In the genomic region with DNA sequence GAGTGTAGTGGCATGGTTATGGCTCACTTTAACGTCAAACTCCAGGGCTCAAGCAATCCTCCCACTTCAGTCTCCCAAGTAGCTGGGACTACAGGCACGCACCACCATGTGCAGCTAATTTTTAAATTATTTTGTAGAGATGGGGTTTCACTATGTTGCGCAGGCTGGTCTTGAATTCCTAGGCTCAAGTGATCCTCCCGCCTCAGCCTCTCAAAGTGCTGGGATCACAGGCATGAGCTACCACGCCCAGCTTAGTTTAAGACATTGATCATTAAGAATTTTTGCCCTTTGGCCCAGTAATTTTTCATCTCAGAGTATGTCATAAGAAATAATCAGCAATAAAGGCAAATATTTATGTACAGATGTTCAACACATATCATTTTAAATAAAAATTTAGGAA, we compare ENCODE assay signal across 6 cellular contexts.
A peak's percentile ranks its signal among the peaks of the same experiment; 100 is the strongest.
DNase-seq lines count a peak whose midpoint lies in the region; FAIRE-seq and TF ChIP-seq lines count a peak whose summit lies in the region.
"Not testable (repeated sequence)": the region's sequence is repeated elsewhere in the genome, so short reads cannot be mapped to it uniquely, and the experiment has no call there.

No MANE protein-coding gene starts in this region.

- H3K27ac ChIP-seq in astrocyte (ENCODE audit: low read depth, low read length): not testable (repeated sequence)
- H3K27ac ChIP-seq in mesodermal cell (ENCODE audit: low read depth, low read length, severe bottlenecking): peak overlapping the region; percentile 77
- peak overlapping the region; percentile 93 for H3K27ac ChIP-seq in trophoblast cell (ENCODE audit: low read depth, low read length)
- peak overlapping the region; percentile 10 for H3K27ac ChIP-seq in smooth muscle cell (ENCODE audit: low read depth)

- not testable (repeated sequence) for H3K36me3 ChIP-seq in Caco-2 (ENCODE audit: control insufficient read depth, insufficient read depth, low read length); astrocyte (ENCODE audit: insufficient read depth, low read length); mesodermal cell (ENCODE audit: control insufficient read depth, insufficient read depth, low read length); trophoblast cell (ENCODE audit: control insufficient read depth in 1 of 2, insufficient read depth in 2 of 2, low read length in 2 of 2); smooth muscle cell (ENCODE audit: low read depth)

- peak overlapping the region; percentile 58 for H2BK5ac ChIP-seq in trophoblast cell (ENCODE audit: low read depth, low read length, poor library complexity)

- not testable (repeated sequence) for H3K9ac ChIP-seq in astrocyte (ENCODE audit: low read length); trophoblast cell (ENCODE audit: low read length); smooth muscle cell (ENCODE audit: low read depth)

- H3K4me2 ChIP-seq in astrocyte (ENCODE audit: low read length); trophoblast cell (ENCODE audit: low read length): not testable (repeated sequence)
- H3K4me2 ChIP-seq in smooth muscle cell: peak overlapping the region; percentile 26

- not testable (repeated sequence) for H3K18ac ChIP-seq in trophoblast cell (ENCODE audit: low read length)

- H3F3A ChIP-seq in smooth muscle cell (ENCODE audit: low read depth): not testable (repeated sequence)

- BruUV-seq in Caco-2 (replicated peaks; lab: Mats Ljungman, UMichigan): not testable (repeated sequence)

- FAIRE-seq in astrocyte (lab: Jason Lieb, UNC): not testable (repeated sequence)

- H4K91ac ChIP-seq in trophoblast cell (ENCODE audit: low read depth, low read length): peak overlapping the region; percentile 59

- H3K27me3 ChIP-seq in Caco-2 (replicated peaks; ENCODE audit: control insufficient read depth, insufficient read depth, low read length); astrocyte (ENCODE audit: insufficient read depth, low read length); trophoblast cell (ENCODE audit: insufficient read depth, low read length); smooth muscle cell (ENCODE audit: low read depth): not testable (repeated sequence)

- H3K36me3 Mint-ChIP-seq in Caco-2 (ENCODE audit: insufficient read depth, unreplicated experiment) (peaks cover 18% of the 10 kb centered on the region), nephron progenitor cell (ENCODE audit: low read depth) (peaks cover 58% of the 10 kb centered on the region)
- H3K36me3 Mint-ChIP-seq in astrocyte (ENCODE audit: low read depth, unreplicated experiment): not testable (repeated sequence)

- H3K27me3 Mint-ChIP-seq in Caco-2 (ENCODE audit: insufficient read depth, unreplicated experiment); astrocyte (ENCODE audit: low read depth, unreplicated experiment); nephron progenitor cell (ENCODE audit: low read depth, poor library complexity): not testable (repeated sequence)

- peak overlapping the region; percentile 97 for H2BK12ac ChIP-seq in trophoblast cell (ENCODE audit: low read length)

- DNase-seq in Caco-2 (peak; percentile 54 to 83), trophoblast cell (peak; percentile 32 to 47)
- DNase-seq in astrocyte (ENCODE audit: low read depth); nephron progenitor cell; smooth muscle cell (lab: John Stamatoyannopoulos, UW; ENCODE audit: unreplicated experiment): not testable (repeated sequence)

- intact Hi-C loops in Caco-2 (cut with micrococcal nuclease; ENCODE audit: unreplicated experiment): loop anchor here (5.0 kb wide), 3 partner anchors 58 to 118 kb away; partner anchors contain the start of gene GREB1L

- CTCF ChIA-PET in Caco-2 (lab: Charles Lee): interaction anchor here (0.6 to 1.4 kb wide), 4 partner anchors 9 to 286 kb away, joined by 3 to 5 read pairs (median 4); partner anchors contain the start of gene ESCO1

- WGBS in mesodermal cell (ENCODE audit: insufficient coverage in 2 of 2), 2 experiments: 90 to 91% methylated on average over 2 to 3 of the region's 5 CpGs
- no CpG with 5 or more reads among the region's 5 CpGs for WGBS in trophoblast cell (ENCODE audit: extremely low coverage, insufficient coverage, insufficient read length)
- 83% methylated on average over 5 of the region's 5 CpGs for WGBS in smooth muscle cell (ENCODE audit: low lambda C conversion rate)

- TF ChIP-seq CTCF in Caco-2 (IDR thresholded peaks at IDR 0.05; ENCODE audit: insufficient read depth in 1 of 2, low read depth in 1 of 2, low read length in 1 of 2, severe bottlenecking in 1 of 2, unreplicated experiment in 1 of 2); astrocyte (IDR thresholded peaks at IDR 0.05; ENCODE audit: insufficient read depth, low read depth, low read length); nephron progenitor cell (IDR thresholded peaks at IDR 0.05); smooth muscle cell (IDR thresholded peaks at IDR 0.05; ENCODE audit: borderline replicate concordance, insufficient read depth, poor library complexity, severe bottlenecking): not testable (repeated sequence)

- H3K4ac ChIP-seq in trophoblast cell (ENCODE audit: low read depth, low read length): not testable (repeated sequence)

- H2BK120ac ChIP-seq in trophoblast cell (ENCODE audit: insufficient read depth, low read length, poor library complexity): peak overlapping the region; percentile 61

- H3K79me1 ChIP-seq in trophoblast cell (ENCODE audit: low read length): peaks cover 16% of the 10 kb centered on the region

- H3K27ac Mint-ChIP-seq in Caco-2 (ENCODE audit: unreplicated experiment) (peak overlapping the region; percentile 68), astrocyte (ENCODE audit: unreplicated experiment) (peak overlapping the region; percentile 80), nephron progenitor cell (peak overlapping the region; percentile 72)

- not testable (repeated sequence) for H3K23ac ChIP-seq in trophoblast cell (ENCODE audit: low read length)

- POLR2A ChIA-PET in Caco-2 (lab: Charles Lee): interaction anchor here (0.7 kb wide), 1 partner anchor 74 kb away, joined by 3 read pairs; no protein-coding TSS in a partner anchor

- not testable (repeated sequence) for H4K8ac ChIP-seq in trophoblast cell (ENCODE audit: low read depth, low read length)

- not testable (repeated sequence) for H3K9me3 ChIP-seq in Caco-2; astrocyte (ENCODE audit: insufficient read depth, low read depth, low read length); mesodermal cell (ENCODE audit: control insufficient read depth, low read length); trophoblast cell (ENCODE audit: insufficient read depth, low read depth, low read length); smooth muscle cell (replicated peaks; ENCODE audit: low read depth)

- H3K4me3 Mint-ChIP-seq in Caco-2 (ENCODE audit: unreplicated experiment); astrocyte (ENCODE audit: unreplicated experiment); nephron progenitor cell: not testable (repeated sequence)

- H4K12ac ChIP-seq in trophoblast cell (ENCODE audit: low read depth, low read length): not testable (repeated sequence)

- not testable (repeated sequence) for H3K4me3 ChIP-seq in Caco-2 (ENCODE audit: low read depth, low read length); astrocyte (ENCODE audit: insufficient read depth, low read depth, low read length); mesodermal cell (ENCODE audit: extremely low read depth, insufficient read depth, low read length, poor library complexity, severe bottlenecking); trophoblast cell (ENCODE audit: low read depth, low read length); smooth muscle cell

- peak overlapping the region; percentile 84 for H3K14ac ChIP-seq in trophoblast cell (ENCODE audit: low read length)

- peaks cover 45% of the 10 kb centered on the region for H3K4me1 ChIP-seq in Caco-2
- not testable (repeated sequence) for H3K4me1 ChIP-seq in astrocyte (ENCODE audit: insufficient read depth, low read length)
- H3K4me1 ChIP-seq in mesodermal cell (ENCODE audit: control insufficient read depth, insufficient read depth, low read length, poor library complexity, severe bottlenecking): peaks cover 22% of the 10 kb centered on the region
- H3K4me1 ChIP-seq in trophoblast cell (ENCODE audit: control insufficient read depth in 1 of 2, insufficient read depth in 2 of 2, low read length in 2 of 2): peaks cover 11 to 17% of the 10 kb centered on the region in 2 experiments
- H3K4me1 ChIP-seq in smooth muscle cell (ENCODE audit: low read depth): peaks cover 12% of the 10 kb centered on the region

- H3K4me1 Mint-ChIP-seq in Caco-2 (ENCODE audit: low read depth, unreplicated experiment): peaks cover 38% of the 10 kb centered on the region
- H3K4me1 Mint-ChIP-seq in astrocyte (ENCODE audit: low read depth, unreplicated experiment): peaks cover 14% of the 10 kb centered on the region
- H3K4me1 Mint-ChIP-seq in nephron progenitor cell: peaks cover 69% of the 10 kb centered on the region

- not testable (repeated sequence) for H3K79me2 ChIP-seq in astrocyte (ENCODE audit: insufficient read depth, low read length); trophoblast cell (ENCODE audit: control insufficient read depth, insufficient read depth, low read length, poor library complexity); smooth muscle cell (ENCODE audit: low read depth)

- not testable (repeated sequence) for H2AK5ac ChIP-seq in trophoblast cell (ENCODE audit: low read length)

- not testable (repeated sequence) for H4K20me1 ChIP-seq in astrocyte (ENCODE audit: insufficient read depth, low read length); smooth muscle cell (ENCODE audit: low read depth)

- H3K9me3 Mint-ChIP-seq in Caco-2 (ENCODE audit: unreplicated experiment); astrocyte (ENCODE audit: unreplicated experiment): not testable (repeated sequence)
- H3K9me3 Mint-ChIP-seq in nephron progenitor cell: peaks cover 15% of the 10 kb centered on the region

- H2AFZ ChIP-seq in astrocyte (ENCODE audit: low read depth, low read length); trophoblast cell (ENCODE audit: insufficient read depth, low read length, poor library complexity); smooth muscle cell (ENCODE audit: low read depth): not testable (repeated sequence)
